In genomic region chr20:47796952-47797351, GRCh38 we compare ENCODE assay signal across 22 cellular contexts. TPM values are rescaled to one million over a fixed set of nuclear protein-coding genes. Genes with fewer than 3 reads are reported as not detected.
DNase-seq lines count a peak whose midpoint lies in the region; ATAC-seq and TF ChIP-seq lines count a peak whose summit lies in the region.
"Had no signal": no experiment of that assay in that cellular context is flagged by ENCODE, and none has a peak within 500 bp of the region (broad histone marks: within the 10 kb centered on the region; RNA-seq: fewer than 3 reads in every experiment).

No MANE protein-coding gene starts in this region.

- intact Hi-C loops in Right ventricle myocardium superior (cut with DNase I): no loop called here
- intact Hi-C loops in heart right ventricle (cut with DNase I): no loop called here
- intact Hi-C loops in dendritic cell treated with granulocyte-macrophage colony-stimulating factor and Interleukin-4, amounts not matched to agents 40 ng/mL and 50 ng/mL, for 4 days (cut with micrococcal nuclease): no loop called here
- intact Hi-C loops in upper lobe of right lung (cut with DNase I): no loop called here

- no peak overlapping the region for H3K4me3 ChIP-seq in heart right ventricle
- H3K4me3 ChIP-seq in upper lobe of right lung: no peak overlapping the region
- H3K4me3 ChIP-seq: A549; BLaER1 treated with 17β-estradiol and CSF1 and Interleukin-3, amounts not matched to agents 10 nM and 100 nM; HAP-1 had no signal

- H3K27ac ChIP-seq in heart right ventricle: no peak overlapping the region
- peak overlapping the region; percentile 98 for H3K27ac ChIP-seq in RWPE1
- H3K27ac ChIP-seq in upper lobe of right lung: no peak overlapping the region
- H3K27ac ChIP-seq: A549; BLaER1 treated with 17β-estradiol and CSF1 and Interleukin-3, amounts not matched to agents 10 nM and 100 nM had no signal

- H3K27me3 ChIP-seq in heart right ventricle (peaks cover 0 to 3% (median 0%) of the 10 kb centered on the region in 7 donors), upper lobe of right lung (peaks cover 3% of the 10 kb centered on the region)
- H3K27me3 ChIP-seq: BE2C; BLaER1 treated with 17β-estradiol and CSF1 and Interleukin-3, amounts not matched to agents 10 nM and 100 nM had no signal

- peak overlapping the region; percentile 61 for H3K27ac Mint-ChIP-seq in dendritic cell treated with granulocyte-macrophage colony-stimulating factor and Interleukin-4, amounts not matched to agents 40 ng/mL and 50 ng/mL, for 4 days
- H3K27ac Mint-ChIP-seq: CD4-positive, alpha-beta memory T cell; HFFc6 had no signal

- H3K9me3 ChIP-seq in heart right ventricle (peaks cover 0 to 8% (median 0%) of the 10 kb centered on the region in 11 donors), upper lobe of right lung (no peaks in the 10 kb centered on the region)
- H3K9me3 ChIP-seq: A549; BE2C; BLaER1 treated with 17β-estradiol and CSF1 and Interleukin-3, amounts not matched to agents 10 nM and 100 nM; HAP-1 had no signal

- peaks cover 5% of the 10 kb centered on the region for H3K27me3 Mint-ChIP-seq in dendritic cell treated with granulocyte-macrophage colony-stimulating factor and Interleukin-4, amounts not matched to agents 40 ng/mL and 50 ng/mL, for 4 days

- no peak overlapping the region for H3K4me3 Mint-ChIP-seq in dendritic cell treated with granulocyte-macrophage colony-stimulating factor and Interleukin-4, amounts not matched to agents 40 ng/mL and 50 ng/mL, for 4 days
- H3K4me3 Mint-ChIP-seq: CD4-positive, alpha-beta memory T cell; HFFc6 had no signal

- DNase-seq in Right ventricle myocardium superior (peak; percentile 60), heart right ventricle (no peak), RWPE1 (ENCODE audit: low spot score) (no peak), upper lobe of right lung (peak; percentile 69), MV-4-11 (lab: John Stamatoyannopoulos, UW) (no peak)
- DNase-seq in stimulated activated CD4-positive, alpha-beta T cell treated with anti-CD3 and anti-CD28 coated beads, Interleukin-15, amount 100 ng/mL, for 24 hours: no peak
- DNase-seq: 8988T; ACHN; AML-193; BE2C; Calu3; CD4-positive, alpha-beta memory T cell; COR-L47; DMS53; DMS79 treated with DMSO at 0.1 percent for 48 hours; GF-D8; GOT3; HFFc6 had no signal

- H3K4me1 Mint-ChIP-seq in dendritic cell treated with granulocyte-macrophage colony-stimulating factor and Interleukin-4, amounts not matched to agents 40 ng/mL and 50 ng/mL, for 4 days (ENCODE audit: low read depth): peaks cover 43% of the 10 kb centered on the region
- H3K4me1 Mint-ChIP-seq: CD4-positive, alpha-beta memory T cell had no signal

- CTCF ChIA-PET in RWPE1 (lab: Yijun Ruan, JAX): no interaction called here

- H3K36me3 ChIP-seq in heart right ventricle (no peaks in the 10 kb centered on the region), upper lobe of right lung (no peaks in the 10 kb centered on the region)
- H3K36me3 ChIP-seq: BE2C; BLaER1 treated with 17β-estradiol and CSF1 and Interleukin-3, amounts not matched to agents 10 nM and 100 nM; HAP-1 had no signal

- no peaks in the 10 kb centered on the region for H3K36me3 Mint-ChIP-seq in dendritic cell treated with granulocyte-macrophage colony-stimulating factor and Interleukin-4, amounts not matched to agents 40 ng/mL and 50 ng/mL, for 4 days (ENCODE audit: low read depth)
- H3K36me3 Mint-ChIP-seq: CD4-positive, alpha-beta memory T cell had no signal

- no peak for TF ChIP-seq CTCF in heart right ventricle (IDR thresholded peaks at IDR 0.05)
- no peak for TF ChIP-seq CTCF in RWPE1 (conservative IDR thresholded peaks at IDR 0.05; ENCODE audit: low read depth)
- no peak for TF ChIP-seq CTCF in upper lobe of right lung (IDR thresholded peaks at IDR 0.05)

- WGBS in heart right ventricle, 2 donors: 86 to 89% methylated on average over 8 of the region's 8 CpGs

- H3K4me1 ChIP-seq in heart right ventricle (peaks cover 0 to 24% (median 8%) of the 10 kb centered on the region in 9 donors), upper lobe of right lung (peaks cover 4% of the 10 kb centered on the region)
- H3K4me1 ChIP-seq: HAP-1 had no signal

- no peak for ATAC-seq in Right ventricle myocardium superior (ENCODE audit: poor library complexity)
- ATAC-seq in heart right ventricle: no peak
- ATAC-seq in upper lobe of right lung: peak; percentile 61
- ATAC-seq: A549 had no signal

- POLR2A ChIA-PET in RWPE1 (lab: Yijun Ruan, JAX; ENCODE audit: low non-redundant PET): no interaction called here

- H3K9me3 Mint-ChIP-seq in dendritic cell treated with granulocyte-macrophage colony-stimulating factor and Interleukin-4, amounts not matched to agents 40 ng/mL and 50 ng/mL, for 4 days: no peaks in the 10 kb centered on the region
- H3K9me3 Mint-ChIP-seq: CD4-positive, alpha-beta memory T cell; HFFc6 had no signal

RNA-seq across cellular contexts. Expression of gene SULF2, which starts 11.7 kb away (rescaled TPM):
- total RNA-seq in Right ventricle myocardium superior (32.0 TPM), heart right ventricle (10 to 100 TPM; 16.7 to 39.9 (median 26.4) TPM), upper lobe of right lung (52.8 TPM)
- 10 to 100 TPM; 21.0 to 40.6 TPM for polyA plus RNA-seq in heart right ventricle

Comparison
In these comparisons a context has a peak if more than half of its experiments do, and no peak if none do; other contexts are left out.
1. DNase-seq: peak in Right ventricle myocardium superior (single experiment) and upper lobe of right lung (single experiment); none in heart right ventricle (0 of 2), RWPE1 (single experiment), MV-4-11 (single experiment) and stimulated activated CD4-positive, alpha-beta T cell treated with anti-CD3 and anti-CD28 coated beads, Interleukin-15, amount 100 ng/mL, for 24 hours (single experiment).